Comparison of ENCODE assay signal across 8 cellular contexts in genomic region chr6:52361347-52361944, GRCh38. TPM values are rescaled to one million over a fixed set of nuclear protein-coding genes. Genes with fewer than 3 reads are reported as not detected.
DNase-seq lines count a peak whose midpoint lies in the region; ATAC-seq and TF ChIP-seq lines count a peak whose summit lies in the region.

No MANE protein-coding gene starts in this region.

- H3K27ac Mint-ChIP-seq in activated CD8-positive, alpha-beta memory T cell treated with anti-CD3 and anti-CD28 coated beads, Interleukin-2, amount 10 ng/mL, durations not matched to agents 7 days and 5 days: peak overlapping the region; percentile 81
- H3K27ac Mint-ChIP-seq in activated naive CD4-positive, alpha-beta T cell treated with anti-CD3 and anti-CD28 coated beads, Interleukin-2, amount 10 ng/mL, durations not matched to agents 7 days and 5 days: peak overlapping the region; percentile 86

- WGBS in heart right ventricle, 2 donors: 13 to 14% methylated on average over 18 of the region's 18 CpGs

- H3K4me3 ChIP-seq in heart right ventricle: peak overlapping the region in 9 of 10 donors; percentile 73 to 93 (median 91)

- no peak for TF ChIP-seq CTCF in heart right ventricle (IDR thresholded peaks at IDR 0.05)

- no peaks in the 10 kb centered on the region for H3K9me3 Mint-ChIP-seq in activated CD8-positive, alpha-beta memory T cell treated with anti-CD3 and anti-CD28 coated beads, Interleukin-2, amount 10 ng/mL, durations not matched to agents 7 days and 5 days (ENCODE audit: low read depth)
- H3K9me3 Mint-ChIP-seq in activated naive CD4-positive, alpha-beta T cell treated with anti-CD3 and anti-CD28 coated beads, Interleukin-2, amount 10 ng/mL, durations not matched to agents 7 days and 5 days: no peaks in the 10 kb centered on the region

- H3K27me3 Mint-ChIP-seq in activated CD8-positive, alpha-beta memory T cell treated with anti-CD3 and anti-CD28 coated beads, Interleukin-2, amount 10 ng/mL, durations not matched to agents 7 days and 5 days: no peaks in the 10 kb centered on the region
- peaks cover 7% of the 10 kb centered on the region for H3K27me3 Mint-ChIP-seq in activated naive CD4-positive, alpha-beta T cell treated with anti-CD3 and anti-CD28 coated beads, Interleukin-2, amount 10 ng/mL, durations not matched to agents 7 days and 5 days

- H3K4me3 Mint-ChIP-seq in activated CD8-positive, alpha-beta memory T cell treated with anti-CD3 and anti-CD28 coated beads, Interleukin-2, amount 10 ng/mL, durations not matched to agents 7 days and 5 days: peak overlapping the region; percentile 76
- H3K4me3 Mint-ChIP-seq in activated naive CD4-positive, alpha-beta T cell treated with anti-CD3 and anti-CD28 coated beads, Interleukin-2, amount 10 ng/mL, durations not matched to agents 7 days and 5 days: peak overlapping the region; percentile 78

- no peaks in the 10 kb centered on the region for H3K27me3 ChIP-seq in heart right ventricle

- H3K4me1 ChIP-seq in heart right ventricle: peaks cover 0 to 36% (median 17%) of the 10 kb centered on the region in 9 donors

- DNase-seq in activated CD8-positive, alpha-beta memory T cell treated with anti-CD3 and anti-CD28 coated beads, Interleukin-2, amount 10 ng/mL, durations not matched to agents 7 days and 5 days: peak; percentile 47
- DNase-seq in activated CD8-positive, alpha-beta memory T cell treated with anti-CD3 and anti-CD28 coated beads for 24 hours: no peak
- DNase-seq in M059J (ENCODE audit: low read depth): peak; percentile 32
- DNase-seq in activated naive CD4-positive, alpha-beta T cell treated with anti-CD3 and anti-CD28 coated beads, Interleukin-2, amount 10 ng/mL, durations not matched to agents 7 days and 5 days: peak; percentile 29
- DNase-seq in heart right ventricle: peak; percentile 22 to 36
- DNase-seq in sciatic nerve (ENCODE audit: low spot score): peak; percentile 57
- DNase-seq in GOT3 (lab: John Stamatoyannopoulos, UW): no peak

- H3K27ac ChIP-seq in heart right ventricle: peak overlapping the region; percentile 66 to 93 (median 80)

- H3K36me3 ChIP-seq in heart right ventricle: no peaks in the 10 kb centered on the region

- intact Hi-C loops in heart right ventricle (cut with DNase I) (loop anchor here in 4 of 10 donors (5.0 kb wide), 3 partner anchors 36 to 79 kb away; partner anchors contain the start of gene MCM3 (in 1 of the 4)), sciatic nerve (cut with DNase I) (no loop called here)

- H3K36me3 Mint-ChIP-seq in activated CD8-positive, alpha-beta memory T cell treated with anti-CD3 and anti-CD28 coated beads, Interleukin-2, amount 10 ng/mL, durations not matched to agents 7 days and 5 days: peaks cover 13% of the 10 kb centered on the region
- H3K36me3 Mint-ChIP-seq in activated naive CD4-positive, alpha-beta T cell treated with anti-CD3 and anti-CD28 coated beads, Interleukin-2, amount 10 ng/mL, durations not matched to agents 7 days and 5 days: peaks cover 13% of the 10 kb centered on the region

- no peaks in the 10 kb centered on the region for H3K9me3 ChIP-seq in heart right ventricle

- CTCF ChIA-PET in activated CD8-positive, alpha-beta memory T cell treated with anti-CD3 and anti-CD28 coated beads, Interleukin-2, amount 10 ng/mL, durations not matched to agents 7 days and 5 days (lab: Charles Lee): interaction anchor here (0.7 to 4.2 kb wide), 25 partner anchors 8 to 301 kb away, joined by 3 to 71 read pairs (median 4); partner anchors contain the start of genes EFHC1, MCM3 and TRAM2
- CTCF ChIA-PET in activated naive CD4-positive, alpha-beta T cell treated with anti-CD3 and anti-CD28 coated beads, Interleukin-2, amount 10 ng/mL, durations not matched to agents 7 days and 5 days (lab: Charles Lee): interaction anchor here (1.0 to 3.1 kb wide), 15 partner anchors 9 to 79 kb away, joined by 3 to 42 read pairs (median 7); partner anchors contain the start of gene MCM3

- H3K4me1 Mint-ChIP-seq in activated CD8-positive, alpha-beta memory T cell treated with anti-CD3 and anti-CD28 coated beads, Interleukin-2, amount 10 ng/mL, durations not matched to agents 7 days and 5 days: peaks cover 23% of the 10 kb centered on the region
- H3K4me1 Mint-ChIP-seq in activated naive CD4-positive, alpha-beta T cell treated with anti-CD3 and anti-CD28 coated beads, Interleukin-2, amount 10 ng/mL, durations not matched to agents 7 days and 5 days: peaks cover 38% of the 10 kb centered on the region

- ATAC-seq in activated CD8-positive, alpha-beta memory T cell treated with anti-CD3 and anti-CD28 coated beads, Interleukin-2, amount 10 ng/mL, durations not matched to agents 7 days and 5 days: peak; percentile 4
- ATAC-seq in heart right ventricle (peak; percentile 13 to 71 (median 63)), sciatic nerve (peak; percentile 35), GM21367 (IDR thresholded peaks at IDR 0.05; ENCODE audit: unreplicated experiment) (no peak)

RNA-seq across cellular contexts. Expression of gene PAQR8, which starts 0.5 kb away (rescaled TPM):
- 10 to 100 TPM; 12.1 to 12.5 TPM for total RNA-seq in activated CD8-positive, alpha-beta memory T cell treated with anti-CD3 and anti-CD28 coated beads, Interleukin-2, amount 10 ng/mL, durations not matched to agents 7 days and 5 days
- 4.9 and 9.9 TPM in 2 replicates for total RNA-seq in M059J (2014; rRNA removed; shearing (Covaris generic))
- total RNA-seq in heart right ventricle (1 to 10 TPM; 1.5 to 6.3 (median 3.0) TPM), sciatic nerve (24.3 TPM)
- 1 to 10 TPM; 1.0 to 2.4 TPM for polyA plus RNA-seq in heart right ventricle

RNA-seq across cellular contexts. Expression of gene EFHC1, which starts 58.7 kb away (rescaled TPM):
- 1 to 10 TPM; 1.7 to 2.1 TPM for total RNA-seq in activated CD8-positive, alpha-beta memory T cell treated with anti-CD3 and anti-CD28 coated beads, Interleukin-2, amount 10 ng/mL, durations not matched to agents 7 days and 5 days
- total RNA-seq in M059J (2014; rRNA removed; shearing (Covaris generic)): 25.1 and 44.4 TPM in 2 replicates
- 1 to 10 TPM; 3.3 to 7.6 (median 5.8) TPM for total RNA-seq in heart right ventricle
- 10 to 100 TPM in 1 of 2 donors, 1 to 10 TPM in 1; 3.9 to 14.3 TPM for polyA plus RNA-seq in heart right ventricle
- 38.7 TPM for total RNA-seq in sciatic nerve

Comparison
In these comparisons a context has a peak if more than half of its experiments do, and no peak if none do; other contexts are left out.
1. DNase-seq: peak in activated CD8-positive, alpha-beta memory T cell treated with anti-CD3 and anti-CD28 coated beads, Interleukin-2, amount 10 ng/mL, durations not matched to agents 7 days and 5 days (single experiment), M059J (single experiment), activated naive CD4-positive, alpha-beta T cell treated with anti-CD3 and anti-CD28 coated beads, Interleukin-2, amount 10 ng/mL, durations not matched to agents 7 days and 5 days (single experiment), heart right ventricle (2 of 2) and sciatic nerve (single experiment); none in activated CD8-positive, alpha-beta memory T cell treated with anti-CD3 and anti-CD28 coated beads for 24 hours (single experiment) and GOT3 (single experiment).